ENCODE assay signal across 8 cellular contexts in genomic region chr12:20946732-20947131, GRCh38.
DNase-seq lines count a peak whose midpoint lies in the region; FAIRE-seq and TF ChIP-seq lines count a peak whose summit lies in the region.

No MANE protein-coding gene starts in this region.

- peak; percentile 43 for TF ChIP-seq CTCF in GM12874 (IDR thresholded peaks at IDR 0.05; ENCODE audit: insufficient read depth, low read depth, low read length)
- TF ChIP-seq CTCF in mammary epithelial cell (conservative IDR thresholded peaks at IDR 0.05 in 1 of 2, IDR thresholded peaks at IDR 0.05 in 1 of 2; ENCODE audit: extremely low read depth in 1 of 2, insufficient read depth in 1 of 2, low read depth in 1 of 2, low read length in 2 of 2): peak; percentile 24 to 39

- no peak overlapping the region for H2AFZ ChIP-seq in mammary epithelial cell (ENCODE audit: low read depth, low read length)

- no peak overlapping the region for H3K27ac ChIP-seq in mammary epithelial cell (ENCODE audit: insufficient read depth, low read depth, low read length)

- no peaks in the 10 kb centered on the region for H3K36me3 ChIP-seq in mammary epithelial cell (ENCODE audit: insufficient read depth, low read length)

- intact Hi-C loops in mammary epithelial cell (cut with micrococcal nuclease): no loop called here

- no peak overlapping the region for H3K4me2 ChIP-seq in mammary epithelial cell (ENCODE audit: insufficient read depth, low read depth, low read length)

- H3K79me2 ChIP-seq in mammary epithelial cell (ENCODE audit: insufficient read depth, low read length): no peaks in the 10 kb centered on the region

- H3K27me3 ChIP-seq in mammary epithelial cell (ENCODE audit: insufficient read depth, low read length): no peaks in the 10 kb centered on the region

- H4K20me1 ChIP-seq in mammary epithelial cell (ENCODE audit: insufficient read depth, low read length): no peaks in the 10 kb centered on the region

- H3K4me3 ChIP-seq in mammary epithelial cell (replicated peaks in 1 of 3; ENCODE audit: insufficient read depth in 1 of 3, low read depth in 2 of 3, low read length in 3 of 3): no peak overlapping the region

- DNase-seq in AML-193 (lab: John Stamatoyannopoulos, UW) (peak; percentile 8 to 14), MV-4-11 (lab: John Stamatoyannopoulos, UW) (peak; percentile 3), mammary epithelial cell (no peak), frontal cortex (ENCODE audit: low spot score in 2 of 2) (no peak), inferior parietal cortex (ENCODE audit: extremely low spot score) (no peak), NCI-H1436 (lab: John Stamatoyannopoulos, UW) (no peak)
- peak; percentile 24 for DNase-seq in stimulated activated CD8-positive, alpha-beta memory T cell treated with anti-CD3 and anti-CD28 coated beads, Interleukin-4, amount 100 ng/mL, for 48 hours

- dilution Hi-C loops in mammary epithelial cell (cut with HindIII; ENCODE audit: low sequenced_read_pairs): no loop called here

- H3K9ac ChIP-seq in mammary epithelial cell (ENCODE audit: insufficient read depth, low read length): no peak overlapping the region

- no TSS peak for BruUV-seq in mammary epithelial cell (replicated peaks; lab: Mats Ljungman, UMichigan)

- 38% methylated on average over 5 of the region's 5 CpGs for WGBS in mammary epithelial cell (ENCODE audit: low coverage, missing lambda C conversion rate)

- peaks cover 7% of the 10 kb centered on the region for H3K9me3 ChIP-seq in mammary epithelial cell (replicated peaks; ENCODE audit: insufficient read depth, low read length)

- in situ Hi-C loops in mammary epithelial cell (cut with MboI; ENCODE audit: low sequenced_read_pairs in 2 of 2): no loop called here

- no peaks in the 10 kb centered on the region for H3K4me1 ChIP-seq in mammary epithelial cell (ENCODE audit: insufficient read depth, low read length)

- CTCF ChIA-PET in mammary epithelial cell (lab: Charles Lee; ENCODE audit: low non-redundant PET): no interaction called here

- no peak for FAIRE-seq in frontal cortex (lab: Jason Lieb, UNC)

Comparison
In these comparisons a context has a peak if more than half of its experiments do, and no peak if none do; other contexts are left out.
1. DNase-seq: peak in AML-193 (2 of 2), MV-4-11 (single experiment) and stimulated activated CD8-positive, alpha-beta memory T cell treated with anti-CD3 and anti-CD28 coated beads, Interleukin-4, amount 100 ng/mL, for 48 hours (single experiment); none in mammary epithelial cell (single experiment), frontal cortex (0 of 2), inferior parietal cortex (single experiment) and NCI-H1436 (single experiment).